2 cellular contexts compared by ENCODE assay signal in the genomic region with DNA sequence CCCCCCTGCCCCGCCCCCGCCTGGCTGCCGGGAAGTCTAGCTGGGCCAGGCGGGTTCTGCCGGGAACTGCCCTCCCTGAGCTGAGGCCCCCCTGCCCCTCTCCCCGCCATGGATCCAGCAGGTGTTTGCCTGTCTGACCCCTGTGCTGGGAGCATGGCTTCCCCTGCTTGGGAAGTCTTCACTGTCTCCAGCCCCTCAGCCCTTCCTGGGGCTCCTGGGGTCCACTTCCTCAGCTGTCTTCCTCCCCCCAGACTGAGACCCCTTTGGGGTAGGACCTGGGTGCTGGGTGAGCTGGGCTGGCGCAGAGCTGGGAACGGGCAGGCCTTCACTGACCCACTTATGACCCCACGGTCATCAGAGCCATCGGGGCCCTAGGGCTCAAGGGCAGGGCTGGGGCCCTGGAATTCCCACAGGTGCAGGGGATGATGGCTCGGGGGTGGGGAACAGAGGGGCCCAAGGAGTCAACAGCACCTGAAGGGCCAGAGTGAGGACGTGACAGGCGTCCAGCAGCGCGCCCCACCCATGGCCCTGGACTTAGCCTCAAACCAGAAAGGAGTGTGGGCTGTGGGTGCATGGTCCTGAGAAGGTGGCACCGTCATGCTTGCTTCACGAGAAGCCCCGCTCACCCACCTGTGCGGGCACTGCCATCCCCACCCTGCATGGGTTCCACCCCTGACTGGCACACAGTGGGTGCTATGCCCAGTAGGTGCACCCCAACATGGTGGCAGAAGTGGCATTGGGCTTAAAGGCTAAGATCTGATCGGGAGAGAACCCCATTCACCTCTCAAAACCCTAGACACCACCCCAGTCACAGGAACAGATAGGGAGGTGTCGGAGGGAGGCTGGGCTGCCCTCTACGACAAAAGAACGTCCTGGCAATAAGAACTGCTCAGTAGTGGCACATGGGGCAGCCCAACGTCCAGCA.
TF ChIP-seq lines count a peak whose summit lies in the region.

No MANE protein-coding gene starts in this region.

TF ChIP-seq in H1, 55 proteins besides CTCF, POLR2A, EP300 and RAD21:
- TF ChIP-seq BCL11A (IDR thresholded peaks at IDR 0.05; ENCODE audit: low read depth in 2 of 2, low read length in 2 of 2), result no peak
- TF ChIP-seq RBBP5 (IDR thresholded peaks at IDR 0.05; ENCODE audit: borderline replicate concordance, low read depth, low read length), result no peak
- no peak for TF ChIP-seq SIN3A (conservative IDR thresholded peaks at IDR 0.05 in 1 of 2, IDR thresholded peaks at IDR 0.05 in 1 of 2; ENCODE audit: low read depth in 1 of 2, low read length in 2 of 2)
- no peak for TF ChIP-seq CHD2 (IDR thresholded peaks at IDR 0.05; ENCODE audit: low read length)
- TF ChIP-seq POU5F1 (IDR thresholded peaks at IDR 0.05; ENCODE audit: low read depth, low read length), result no peak
- TF ChIP-seq RXRA (IDR thresholded peaks at IDR 0.05; ENCODE audit: insufficient read depth, low read depth, low read length), result no peak
- TF ChIP-seq SP4 (IDR thresholded peaks at IDR 0.05; ENCODE audit: low read length), result no peak
- TF ChIP-seq CBX5 (IDR thresholded peaks at IDR 0.05; ENCODE audit: low read depth, low read length), result no peak
- TF ChIP-seq, protein P1, sequence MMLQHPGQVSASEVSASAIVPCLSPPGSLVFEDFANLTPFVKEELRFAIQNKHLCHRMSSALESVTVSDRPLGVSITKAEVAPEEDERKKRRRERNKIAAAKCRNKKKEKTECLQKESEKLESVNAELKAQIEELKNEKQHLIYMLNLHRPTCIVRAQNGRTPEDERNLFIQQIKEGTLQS (IDR thresholded peaks at IDR 0.05; ENCODE audit: insufficient read depth, low read depth, low read length), result no peak
- TF ChIP-seq KDM5A (IDR thresholded peaks at IDR 0.05; ENCODE audit: low read length), result no peak
- no peak for TF ChIP-seq HDAC6 (IDR thresholded peaks at IDR 0.05; ENCODE audit: low read depth, low read length)
- TF ChIP-seq GABPA (IDR thresholded peaks at IDR 0.05; ENCODE audit: borderline replicate concordance, insufficient read depth, low read length), result no peak
- no peak for TF ChIP-seq TBP (IDR thresholded peaks at IDR 0.05; ENCODE audit: low read depth, low read length)
- TF ChIP-seq YY1 (IDR thresholded peaks at IDR 0.05; ENCODE audit: low read depth, low read length), result no peak
- TF ChIP-seq TCF12 (IDR thresholded peaks at IDR 0.05; ENCODE audit: low read depth, low read length), result no peak
- TF ChIP-seq KDM1A (IDR thresholded peaks at IDR 0.05; ENCODE audit: borderline replicate concordance, low read length), result no peak
- TF ChIP-seq ZNF274 (IDR thresholded peaks at IDR 0.05; ENCODE audit: borderline replicate concordance, extremely low read depth, low read length), result no peak
- no peak for TF ChIP-seq USF2 (IDR thresholded peaks at IDR 0.05; ENCODE audit: low read length)
- no peak for TF ChIP-seq SUZ12 (IDR thresholded peaks at IDR 0.05; ENCODE audit: low read length)
- no peak for TF ChIP-seq RNF2 (IDR thresholded peaks at IDR 0.05; ENCODE audit: borderline replicate concordance, low read depth, low read length, missing control alignments, poor library complexity, severe bottlenecking)

TF ChIP-seq in HepG2, 621 proteins besides CTCF, POLR2A, EP300 and RAD21 (continues in another document):
- TF ChIP-seq EHMT2 (IDR thresholded peaks at IDR 0.05; ENCODE audit: borderline replicate concordance, low read depth, low read length) (no peak), NAIF1 (CRISPR knock-in tag; IDR thresholded peaks at IDR 0.05; ENCODE audit: borderline replicate concordance) (no peak), ZNF704 (CRISPR knock-in tag; IDR thresholded peaks at IDR 0.05; ENCODE audit: borderline replicate concordance) (no peak), ZNF687 (CRISPR knock-in tag; IDR thresholded peaks at IDR 0.05) (peak; percentile 77), ZNF143 (CRISPR knock-in tag; IDR thresholded peaks at IDR 0.05) (no peak), MEIS2 (CRISPR knock-in tag; IDR thresholded peaks at IDR 0.05) (no peak), USF2 (IDR thresholded peaks at IDR 0.05; ENCODE audit: low read depth, low read length) (no peak), USF2 (CRISPR knock-in tag; IDR thresholded peaks at IDR 0.05; ENCODE audit: borderline replicate concordance) (no peak; the same call in 1 of the 2 replicates), CAMTA2 (CRISPR knock-in tag; IDR thresholded peaks at IDR 0.05; ENCODE audit: borderline replicate concordance) (peak; percentile 21; the same call in 1 of the 2 replicates), ZBTB37 (CRISPR knock-in tag; IDR thresholded peaks at IDR 0.05) (no peak), KDM3A (CRISPR knock-in tag; IDR thresholded peaks at IDR 0.05; ENCODE audit: low read depth) (no peak), ZNF850 (CRISPR knock-in tag; conservative IDR thresholded peaks at IDR 0.05) (no peak), BRD4 (CRISPR knock-in tag; IDR thresholded peaks at IDR 0.05) (no peak), ZNF740 (CRISPR knock-in tag; IDR thresholded peaks at IDR 0.05) (no peak), CEBPB (IDR thresholded peaks at IDR 0.05; ENCODE audit: borderline replicate concordance, low read depth, low read length) (no peak), SOX6 (IDR thresholded peaks at IDR 0.05) (no peak), SOX6 (CRISPR knock-in tag; IDR thresholded peaks at IDR 0.05) (peak; percentile 66), MLLT10 (CRISPR knock-in tag; IDR thresholded peaks at IDR 0.05) (no peak), ZSCAN5A (CRISPR knock-in tag; IDR thresholded peaks at IDR 0.05; ENCODE audit: borderline replicate concordance) (no peak), U2AF2 (IDR thresholded peaks at IDR 0.05; ENCODE audit: low read depth, low read length) (no peak)
- TF ChIP-seq, protein P2, sequence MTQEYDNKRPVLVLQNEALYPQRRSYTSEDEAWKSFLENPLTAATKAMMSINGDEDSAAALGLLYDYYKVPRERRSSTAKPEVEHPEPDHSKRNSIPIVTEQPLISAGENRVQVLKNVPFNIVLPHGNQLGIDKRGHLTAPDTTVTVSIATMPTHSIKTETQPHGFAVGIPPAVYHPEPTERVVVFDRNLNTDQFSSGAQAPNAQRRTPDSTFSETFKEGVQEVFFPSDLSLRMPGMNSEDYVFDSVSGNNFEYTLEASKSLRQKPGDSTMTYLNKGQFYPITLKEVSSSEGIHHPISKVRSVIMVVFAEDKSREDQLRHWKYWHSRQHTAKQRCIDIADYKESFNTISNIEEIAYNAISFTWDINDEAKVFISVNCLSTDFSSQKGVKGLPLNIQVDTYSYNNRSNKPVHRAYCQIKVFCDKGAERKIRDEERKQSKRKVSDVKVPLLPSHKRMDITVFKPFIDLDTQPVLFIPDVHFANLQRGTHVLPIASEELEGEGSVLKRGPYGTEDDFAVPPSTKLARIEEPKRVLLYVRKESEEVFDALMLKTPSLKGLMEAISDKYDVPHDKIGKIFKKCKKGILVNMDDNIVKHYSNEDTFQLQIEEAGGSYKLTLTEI (CRISPR knock-in tag; conservative IDR thresholded peaks at IDR 0.05), result no peak
- TF ChIP-seq, protein P3, sequence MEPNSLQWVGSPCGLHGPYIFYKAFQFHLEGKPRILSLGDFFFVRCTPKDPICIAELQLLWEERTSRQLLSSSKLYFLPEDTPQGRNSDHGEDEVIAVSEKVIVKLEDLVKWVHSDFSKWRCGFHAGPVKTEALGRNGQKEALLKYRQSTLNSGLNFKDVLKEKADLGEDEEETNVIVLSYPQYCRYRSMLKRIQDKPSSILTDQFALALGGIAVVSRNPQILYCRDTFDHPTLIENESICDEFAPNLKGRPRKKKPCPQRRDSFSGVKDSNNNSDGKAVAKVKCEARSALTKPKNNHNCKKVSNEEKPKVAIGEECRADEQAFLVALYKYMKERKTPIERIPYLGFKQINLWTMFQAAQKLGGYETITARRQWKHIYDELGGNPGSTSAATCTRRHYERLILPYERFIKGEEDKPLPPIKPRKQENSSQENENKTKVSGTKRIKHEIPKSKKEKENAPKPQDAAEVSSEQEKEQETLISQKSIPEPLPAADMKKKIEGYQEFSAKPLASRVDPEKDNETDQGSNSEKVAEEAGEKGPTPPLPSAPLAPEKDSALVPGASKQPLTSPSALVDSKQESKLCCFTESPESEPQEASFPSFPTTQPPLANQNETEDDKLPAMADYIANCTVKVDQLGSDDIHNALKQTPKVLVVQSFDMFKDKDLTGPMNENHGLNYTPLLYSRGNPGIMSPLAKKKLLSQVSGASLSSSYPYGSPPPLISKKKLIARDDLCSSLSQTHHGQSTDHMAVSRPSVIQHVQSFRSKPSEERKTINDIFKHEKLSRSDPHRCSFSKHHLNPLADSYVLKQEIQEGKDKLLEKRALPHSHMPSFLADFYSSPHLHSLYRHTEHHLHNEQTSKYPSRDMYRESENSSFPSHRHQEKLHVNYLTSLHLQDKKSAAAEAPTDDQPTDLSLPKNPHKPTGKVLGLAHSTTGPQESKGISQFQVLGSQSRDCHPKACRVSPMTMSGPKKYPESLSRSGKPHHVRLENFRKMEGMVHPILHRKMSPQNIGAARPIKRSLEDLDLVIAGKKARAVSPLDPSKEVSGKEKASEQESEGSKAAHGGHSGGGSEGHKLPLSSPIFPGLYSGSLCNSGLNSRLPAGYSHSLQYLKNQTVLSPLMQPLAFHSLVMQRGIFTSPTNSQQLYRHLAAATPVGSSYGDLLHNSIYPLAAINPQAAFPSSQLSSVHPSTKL (CRISPR knock-in tag; IDR thresholded peaks at IDR 0.05), result peak; percentile 51; the same call in 1 of the 2 replicates
